ENCODE assay signal across 12 cellular contexts in the genomic region with DNA sequence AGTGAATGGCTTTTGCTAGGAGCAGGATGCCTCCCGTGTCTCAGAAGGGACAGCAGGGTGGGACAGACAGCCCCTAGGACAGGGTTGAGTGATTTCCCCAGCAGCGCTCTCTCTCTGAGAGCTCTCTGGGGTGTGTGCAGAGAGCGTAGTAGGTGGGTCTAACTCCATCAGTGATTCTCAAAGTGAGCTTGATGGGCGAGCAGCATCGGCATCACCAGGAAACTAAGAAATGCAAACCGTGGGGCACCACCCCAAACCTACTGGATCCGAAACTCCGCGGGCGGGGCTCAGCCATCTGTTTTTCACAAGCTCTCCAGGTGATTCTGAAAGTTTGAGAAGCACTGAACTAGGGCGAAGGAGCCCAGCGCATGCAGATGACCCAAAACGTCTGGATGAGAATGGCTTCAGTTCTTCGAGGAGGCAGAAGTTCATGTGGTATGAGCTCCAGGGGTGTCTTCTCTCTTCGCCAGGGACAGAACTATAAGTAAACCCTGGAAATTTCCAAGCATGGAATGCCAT. TPM values are rescaled to one million over a fixed set of nuclear protein-coding genes. Genes with fewer than 3 reads are reported as not detected.
DNase-seq lines count a peak whose midpoint lies in the region; ATAC-seq, FAIRE-seq and TF ChIP-seq lines count a peak whose summit lies in the region.
"Had no signal": no experiment of that assay in that cellular context is flagged by ENCODE, and none has a peak within 500 bp of the region (broad histone marks: within the 10 kb centered on the region; RNA-seq: fewer than 3 reads in every experiment).

No MANE protein-coding gene starts in this region.

- ATAC-seq in HG02885 (IDR thresholded peaks at IDR 0.05; ENCODE audit: poor library complexity, unreplicated experiment) (peak; percentile 39), GM19397 (IDR thresholded peaks at IDR 0.05; ENCODE audit: unreplicated experiment) (no peak)
- ATAC-seq: activated T-cell treated with anti-CD3 and anti-CD28 coated beads, Interleukin-2, amount 50 U/mL, for 4 hours had no signal

- H3K9me3 Mint-ChIP-seq in astrocyte (ENCODE audit: unreplicated experiment) (no peaks in the 10 kb centered on the region), neural crest cell (no peaks in the 10 kb centered on the region)
- H3K9me3 Mint-ChIP-seq: activated T-cell treated with anti-CD3 and anti-CD28 coated beads, Interleukin-2, amount 50 U/mL, for 4 hours; H9 had no signal

- H3K27ac Mint-ChIP-seq in astrocyte (ENCODE audit: unreplicated experiment): peak overlapping the region; percentile 99
- peak overlapping the region; percentile 13 for H3K27ac Mint-ChIP-seq in neural crest cell (ENCODE audit: unreplicated experiment)

- H3K79me2 ChIP-seq in astrocyte (ENCODE audit: insufficient read depth, low read length): no peaks in the 10 kb centered on the region

- H3K27me3 ChIP-seq in astrocyte (ENCODE audit: insufficient read depth, low read length): no peaks in the 10 kb centered on the region
- H3K27me3 ChIP-seq: Peyer's patch had no signal

- no peaks in the 10 kb centered on the region for H3K36me3 ChIP-seq in astrocyte (ENCODE audit: insufficient read depth, low read length)
- H3K36me3 ChIP-seq: Peyer's patch had no signal

- peak overlapping the region; percentile 89 for H3K27ac ChIP-seq in astrocyte (ENCODE audit: low read depth, low read length)

- peak overlapping the region; percentile 77 for H3K4me2 ChIP-seq in astrocyte (ENCODE audit: low read length)

- H3K27me3 Mint-ChIP-seq in astrocyte (ENCODE audit: low read depth, unreplicated experiment) (no peaks in the 10 kb centered on the region), neural crest cell (ENCODE audit: low read depth) (no peaks in the 10 kb centered on the region)

- H3K36me3 Mint-ChIP-seq in astrocyte (ENCODE audit: low read depth, unreplicated experiment) (no peaks in the 10 kb centered on the region), neural crest cell (ENCODE audit: low read depth) (no peaks in the 10 kb centered on the region)

- peaks cover 38% of the 10 kb centered on the region for H3K4me1 Mint-ChIP-seq in astrocyte (ENCODE audit: low read depth, unreplicated experiment)
- H3K4me1 Mint-ChIP-seq in neural crest cell: no peaks in the 10 kb centered on the region

- H2AFZ ChIP-seq in astrocyte (ENCODE audit: low read depth, low read length): peak overlapping the region; percentile 19

- H4K20me1 ChIP-seq in astrocyte (ENCODE audit: insufficient read depth, low read length): no peaks in the 10 kb centered on the region

- TF ChIP-seq CTCF in GM12864 (IDR thresholded peaks at IDR 0.05; ENCODE audit: low read depth, low read length, missing control alignments): no peak
- no peak for TF ChIP-seq CTCF in astrocyte (IDR thresholded peaks at IDR 0.05; ENCODE audit: insufficient read depth, low read depth, low read length)
- no peak for TF ChIP-seq CTCF in neural crest cell (conservative IDR thresholded peaks at IDR 0.05)

- peak overlapping the region; percentile 56 for H3K9ac ChIP-seq in astrocyte (ENCODE audit: low read length)

- no peak overlapping the region for H3K4me3 Mint-ChIP-seq in astrocyte (ENCODE audit: unreplicated experiment)
- no peak overlapping the region for H3K4me3 Mint-ChIP-seq in neural crest cell
- H3K4me3 Mint-ChIP-seq: activated T-cell treated with anti-CD3 and anti-CD28 coated beads, Interleukin-2, amount 50 U/mL, for 4 hours; H9 had no signal

- no peaks in the 10 kb centered on the region for H3K9me3 ChIP-seq in astrocyte (ENCODE audit: insufficient read depth, low read depth, low read length)
- H3K9me3 ChIP-seq: Peyer's patch had no signal

- DNase-seq in GM12864 (ENCODE audit: low read depth): peak; percentile 13
- no peak for DNase-seq in astrocyte (ENCODE audit: low read depth)
- DNase-seq in neural crest cell (ENCODE audit: low read depth, low spot score): no peak
- no peak for DNase-seq in NCI-H2029 (lab: John Stamatoyannopoulos, UW)
- no peak for DNase-seq in NCI-H69 (lab: John Stamatoyannopoulos, UW)
- DNase-seq in NCI-H2107 treated with DMSO at 0.1 percent for 48 hours (lab: John Stamatoyannopoulos, UW; ENCODE audit: unreplicated experiment): no peak
- DNase-seq: activated T-cell treated with anti-CD3 and anti-CD28 coated beads, Interleukin-2, amount 50 U/mL, for 4 hours had no signal

- no peak for FAIRE-seq in astrocyte (lab: Jason Lieb, UNC)

- H3K4me3 ChIP-seq in GM12864 (ENCODE audit: low read depth, low read length) (no peak overlapping the region), astrocyte (ENCODE audit: insufficient read depth, low read depth, low read length) (no peak overlapping the region)
- H3K4me3 ChIP-seq: lung had no signal

- peaks cover 34% of the 10 kb centered on the region for H3K4me1 ChIP-seq in astrocyte (ENCODE audit: insufficient read depth, low read length)

RNA-seq across cellular contexts. Expression of a gene that starts 13.7 kb away (rescaled TPM):
- 32.0 and 37.1 TPM in 2 replicates for total RNA-seq in astrocyte
- total RNA-seq in neural crest cell: 18.3 and 24.3 TPM in 2 replicates
